In genomic region chr2:41334159-41334558, GRCh38 we compare ENCODE assay signal across 21 cellular contexts.
DNase-seq lines count a peak whose midpoint lies in the region; ATAC-seq, FAIRE-seq and TF ChIP-seq lines count a peak whose summit lies in the region.
"Had no signal": no experiment of that assay in that cellular context is flagged by ENCODE, and none has a peak within 500 bp of the region (broad histone marks: within the 10 kb centered on the region; RNA-seq: fewer than 3 reads in every experiment).

No MANE protein-coding gene starts in this region.

- dilution Hi-C loops in endothelial cell of umbilical vein (cut with MboI; ENCODE audit: extremely low pct_ligation_motif_present, low sequenced_read_pairs), result no loop called here

- TF ChIP-seq CTCF in HepG2 (CRISPR knock-in tag; IDR thresholded peaks at IDR 0.05) (no peak), right lobe of liver (IDR thresholded peaks at IDR 0.05) (no peak), K562 (IDR thresholded peaks at IDR 0.05 in 2 of 3, conservative IDR thresholded peaks at IDR 0.05 in 1 of 3; ENCODE audit: insufficient read depth in 2 of 3, low read depth in 1 of 3, low read length in 3 of 3) (no peak), endothelial cell of umbilical vein (IDR thresholded peaks at IDR 0.05; ENCODE audit: extremely low read depth in 1 of 2, insufficient read depth in 1 of 2, low read depth in 1 of 2, low read length in 2 of 2) (no peak)

- H4K20me1 ChIP-seq in HepG2 (ENCODE audit: insufficient read depth, low read length) (no peaks in the 10 kb centered on the region), K562 (replicated peaks; ENCODE audit: control insufficient read depth, insufficient read depth, low read length) (no peaks in the 10 kb centered on the region), endothelial cell of umbilical vein (replicated peaks; ENCODE audit: control insufficient read depth, extremely low read depth, insufficient read depth, low read length) (no peaks in the 10 kb centered on the region)
- H4K20me1 ChIP-seq: BLaER1 had no signal

- no peaks in the 10 kb centered on the region for H3K36me3 ChIP-seq in HepG2 (replicated peaks in 1 of 2; ENCODE audit: control insufficient read depth in 1 of 2, insufficient read depth in 2 of 2, low read length in 2 of 2)
- H3K36me3 ChIP-seq in right lobe of liver, result no peaks in the 10 kb centered on the region
- H3K36me3 ChIP-seq in K562 (ENCODE audit: control insufficient read depth, insufficient read depth, low read length), result no peaks in the 10 kb centered on the region
- H3K36me3 ChIP-seq in endothelial cell of umbilical vein (ENCODE audit: control insufficient read depth in 2 of 2, extremely low read depth in 1 of 2, insufficient read depth in 2 of 2, low read length in 2 of 2), result no peaks in the 10 kb centered on the region
- H3K36me3 ChIP-seq: BE2C, BLaER1 had no signal

- H3K27me3 ChIP-seq in HepG2 (ENCODE audit: control insufficient read depth in 1 of 2, insufficient read depth in 2 of 2, low read length in 2 of 2) (no peaks in the 10 kb centered on the region), right lobe of liver (no peaks in the 10 kb centered on the region), K562 (ENCODE audit: control insufficient read depth in 2 of 2, insufficient read depth in 2 of 2, low read length in 2 of 2) (no peaks in the 10 kb centered on the region), endothelial cell of umbilical vein (ENCODE audit: control insufficient read depth in 2 of 2, insufficient read depth in 2 of 2, low read length in 2 of 2) (no peaks in the 10 kb centered on the region)
- H3K27me3 ChIP-seq: BE2C, BLaER1 had no signal

- no peak overlapping the region for H3K9ac ChIP-seq in HepG2 (ENCODE audit: insufficient read depth, low read depth, low read length)
- no peak overlapping the region for H3K9ac ChIP-seq in K562 (ENCODE audit: insufficient read depth in 1 of 2, low read depth in 2 of 2, low read length in 2 of 2)
- no peak overlapping the region for H3K9ac ChIP-seq in endothelial cell of umbilical vein (replicated peaks; ENCODE audit: extremely low read depth, insufficient read depth, low read length)
- H3K9ac ChIP-seq: BLaER1 had no signal

- in situ Hi-C loops in HepG2 (cut with HindIII; ENCODE audit: extremely low pct_ligation_motif_present, low pct_unique_long_range_greater_than_20kb), result no loop called here
- in situ Hi-C loops in K562 (cut with MboI), result no loop called here

- DNase-seq in HepG2 (ENCODE audit: low spot score) (no peak), right lobe of liver (no peak), K562 (ENCODE audit: extremely low read depth in 1 of 4, low spot score in 3 of 4) (no peak), endothelial cell of umbilical vein (ENCODE audit: low read depth, low spot score) (no peak), DMS114 treated with DMSO at 0.1 percent for 48 hours (lab: John Stamatoyannopoulos, UW; ENCODE audit: unreplicated experiment) (no peak)
- DNase-seq: ACHN; BE2C; C1 segment of cervical spinal cord; CD4-positive, alpha-beta memory T cell; CD4-positive, CD25-positive, alpha-beta regulatory T cell; CD8-positive, alpha-beta memory T cell; COR-L47; DMS 273 treated with DMSO at 0.1 percent for 48 hours; DMS79 treated with DMSO at 0.1 percent for 48 hours; GF-D8 had no signal

- TF ChIP-seq POLR2A in HepG2 (IDR thresholded peaks at IDR 0.05; ENCODE audit: insufficient read depth in 1 of 2, low read depth in 2 of 2, low read length in 2 of 2) (no peak), right lobe of liver (IDR thresholded peaks at IDR 0.05) (no peak), K562 (conservative IDR thresholded peaks at IDR 0.05) (no peak), endothelial cell of umbilical vein (IDR thresholded peaks at IDR 0.05; ENCODE audit: low read depth, low read length) (no peak)

- BruUV-seq in HepG2 (replicated peaks; lab: Mats Ljungman, UMichigan), result no TSS peak
- no TSS peak for BruUV-seq in K562 (replicated peaks; lab: Mats Ljungman, UMichigan)
- no TSS peak for BruUV-seq in endothelial cell of umbilical vein (replicated peaks; lab: Mats Ljungman, UMichigan)

- H3K27ac ChIP-seq in HepG2 (ENCODE audit: extremely low read length, insufficient read depth, low read length) (no peak overlapping the region), right lobe of liver (no peak overlapping the region), K562 (ENCODE audit: extremely low read depth, low read depth, low read length) (no peak overlapping the region), endothelial cell of umbilical vein (ENCODE audit: insufficient read depth, low read depth, low read length) (no peak overlapping the region)
- H3K27ac ChIP-seq: 22Rv1, BLaER1 had no signal

- ATAC-seq in HepG2, result no peak
- no peak for ATAC-seq in right lobe of liver
- ATAC-seq in K562, result no peak
- ATAC-seq in GM19023 (IDR thresholded peaks at IDR 0.05; ENCODE audit: unreplicated experiment), result no peak
- no peak for ATAC-seq in GM19467 (IDR thresholded peaks at IDR 0.05; ENCODE audit: unreplicated experiment)

- no peaks in the 10 kb centered on the region for H3K9me1 ChIP-seq in K562 (ENCODE audit: control insufficient read depth, insufficient read depth, low read length)
- no peaks in the 10 kb centered on the region for H3K9me1 ChIP-seq in endothelial cell of umbilical vein (replicated peaks; ENCODE audit: control insufficient read depth, extremely low read depth, insufficient read depth, low read length)

- H3K4me2 ChIP-seq in HepG2 (ENCODE audit: low read depth, low read length) (no peak overlapping the region), K562 (ENCODE audit: insufficient read depth, low read length) (no peak overlapping the region), endothelial cell of umbilical vein (ENCODE audit: insufficient read depth, low read length) (no peak overlapping the region)
- H3K4me2 ChIP-seq: BLaER1 had no signal

- H2AFZ ChIP-seq in HepG2 (ENCODE audit: low read length) (no peak overlapping the region), K562 (ENCODE audit: low read depth, low read length) (no peak overlapping the region), endothelial cell of umbilical vein (ENCODE audit: low read depth, low read length) (no peak overlapping the region)

- H3K4me3 ChIP-seq in HepG2 (replicated peaks in 1 of 3; ENCODE audit: insufficient read depth in 1 of 3, low read depth in 2 of 3, low read length in 3 of 3), result no peak overlapping the region
- H3K4me3 ChIP-seq in right lobe of liver, result no peak overlapping the region
- H3K4me3 ChIP-seq in K562, result no peak overlapping the region
- no peak overlapping the region for H3K4me3 ChIP-seq in endothelial cell of umbilical vein (replicated peaks in 1 of 3; ENCODE audit: insufficient read depth in 1 of 3, low read depth in 1 of 3, low read length in 3 of 3)
- H3K4me3 ChIP-seq: BLaER1 had no signal

- no peaks in the 10 kb centered on the region for H3K79me2 ChIP-seq in HepG2 (ENCODE audit: insufficient read depth, low read length)
- H3K79me2 ChIP-seq in K562 (ENCODE audit: control insufficient read depth, insufficient read depth, low read length), result no peaks in the 10 kb centered on the region
- no peaks in the 10 kb centered on the region for H3K79me2 ChIP-seq in endothelial cell of umbilical vein (ENCODE audit: control insufficient read depth, insufficient read depth, low read length)

- POLR2A ChIA-PET in HepG2 (lab: Yijun Ruan, JAX), result no interaction called here
- POLR2A ChIA-PET in K562 (lab: Yijun Ruan, JAX), result no interaction called here
- POLR2A ChIA-PET in endothelial cell of umbilical vein (lab: Charles Lee), result no interaction called here

- H3K4me1 ChIP-seq in HepG2 (ENCODE audit: insufficient read depth, low read length) (no peaks in the 10 kb centered on the region), right lobe of liver (no peaks in the 10 kb centered on the region), K562 (replicated peaks in 1 of 2; ENCODE audit: control insufficient read depth in 2 of 2, insufficient read depth in 2 of 2, low read length in 2 of 2) (no peaks in the 10 kb centered on the region), endothelial cell of umbilical vein (ENCODE audit: control insufficient read depth, extremely low read depth, insufficient read depth, low read length) (no peaks in the 10 kb centered on the region)
- H3K4me1 ChIP-seq: BLaER1 had no signal

- WGBS in HepG2 (ENCODE audit: low lambda C conversion rate), result 11% methylated on average over 2 of the region's 2 CpGs
- 40% methylated on average over 2 of the region's 2 CpGs for WGBS in right lobe of liver (ENCODE audit: insufficient coverage, low coverage, low lambda C conversion rate, missing lambda C conversion rate)
- 0% methylated on average over 2 of the region's 2 CpGs for WGBS in K562 (ENCODE audit: insufficient coverage, low coverage, missing lambda C conversion rate)

- TF ChIP-seq EP300 in HepG2 (IDR thresholded peaks at IDR 0.05; ENCODE audit: low read depth in 2 of 2, low read length in 2 of 2), result no peak
- no peak for TF ChIP-seq EP300 in HepG2 (CRISPR knock-in tag; IDR thresholded peaks at IDR 0.05; ENCODE audit: borderline replicate concordance)
- TF ChIP-seq EP300 in K562 (IDR thresholded peaks at IDR 0.05; ENCODE audit: low read length), result no peak

- FAIRE-seq in HepG2 (lab: Jason Lieb, UNC) (no peak), K562 (lab: Jason Lieb, UNC) (no peak), endothelial cell of umbilical vein (lab: Jason Lieb, UNC) (peak; percentile 12)
- FAIRE-seq: G401.6, GM12891 had no signal

- CTCF ChIA-PET in HepG2 (lab: Yijun Ruan, JAX; ENCODE audit: low intra/inter-chr PET ratio, low total read pairs), result no interaction called here
- CTCF ChIA-PET in K562 (lab: Yijun Ruan, JAX; ENCODE audit: low intra/inter-chr PET ratio), result no interaction called here
- CTCF ChIA-PET in endothelial cell of umbilical vein (lab: Charles Lee), result interaction anchor here (0.6 to 1.5 kb wide), 2 partner anchors 11 to 23 kb away, joined by 3 read pairs; no protein-coding TSS in a partner anchor

- H3K9me3 ChIP-seq in HepG2 (ENCODE audit: low read length), result no peaks in the 10 kb centered on the region
- H3K9me3 ChIP-seq in right lobe of liver, result no peaks in the 10 kb centered on the region
- H3K9me3 ChIP-seq in K562 (replicated peaks; ENCODE audit: control insufficient read depth, insufficient read depth, low read depth, low read length), result no peaks in the 10 kb centered on the region
- no peaks in the 10 kb centered on the region for H3K9me3 ChIP-seq in endothelial cell of umbilical vein (replicated peaks; ENCODE audit: control insufficient read depth, insufficient read depth, low read length)
- H3K9me3 ChIP-seq: BE2C, BLaER1 had no signal

- TF ChIP-seq RAD21 in HepG2 (CRISPR knock-in tag; IDR thresholded peaks at IDR 0.05) (no peak), K562 (CRISPR knock-in tag; conservative IDR thresholded peaks at IDR 0.05 in 1 of 2, IDR thresholded peaks at IDR 0.05 in 1 of 2) (no peak)

- intact Hi-C loops in HepG2 (cut with micrococcal nuclease; ENCODE audit: unreplicated experiment) (no loop called here), right lobe of liver (cut with DNase I) (no loop called here), K562 (cut with micrococcal nuclease) (no loop called here), endothelial cell of umbilical vein (cut with micrococcal nuclease) (no loop called here)

TF ChIP-seq in HepG2, 621 proteins besides CTCF, POLR2A, EP300 and RAD21 (continues in another document):
- TF ChIP-seq ZMYM2 (CRISPR knock-in tag; IDR thresholded peaks at IDR 0.05), result no peak

TF ChIP-seq in K562, 482 proteins besides CTCF, POLR2A, EP300 and RAD21 (continues in another document):
- no peak for TF ChIP-seq TBL1XR1 (IDR thresholded peaks at IDR 0.05; ENCODE audit: low read length in 2 of 2)

Comparison
In these comparisons a context has a peak if more than half of its experiments do, and no peak if none do; other contexts are left out.
1. Of the 241 proteins assayed by ChIP-seq in both HepG2 and K562: peak only in HepG2: none; only in K562: MAFG; in both: MAFF and MAFK; in neither: 238.